ENCODE assay signal across 8 cellular contexts in the genomic region with DNA sequence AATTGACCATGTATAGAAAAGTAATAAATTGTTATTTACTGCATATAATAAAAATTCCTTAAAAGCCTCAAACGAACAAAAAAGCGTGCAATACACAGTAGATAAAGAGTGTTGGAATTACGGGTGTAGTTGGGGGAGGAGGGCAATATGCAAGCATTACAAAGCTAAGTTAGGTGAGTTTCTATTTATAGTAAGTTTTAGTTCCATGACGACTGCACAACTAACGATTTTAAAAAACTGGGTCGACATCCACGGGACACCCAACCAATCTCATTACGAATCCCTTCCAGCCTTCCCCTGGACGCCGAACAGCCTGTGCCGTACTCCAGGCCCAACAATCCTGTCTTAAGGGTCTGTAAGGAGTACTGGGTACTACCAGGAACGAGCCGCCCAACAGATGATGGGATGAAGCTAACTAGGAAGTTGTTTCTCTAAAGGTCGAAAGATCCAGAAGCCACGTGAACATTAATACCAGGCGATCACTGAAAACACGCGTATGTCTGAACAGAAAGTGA. TPM values are rescaled to one million over a fixed set of nuclear protein-coding genes. Genes with fewer than 3 reads are reported as not detected.
DNase-seq lines count a peak whose midpoint lies in the region; ATAC-seq and TF ChIP-seq lines count a peak whose summit lies in the region.

No MANE protein-coding gene starts in this region.

- ATAC-seq in GM21390 (IDR thresholded peaks at IDR 0.05; ENCODE audit: unreplicated experiment): peak; percentile 1
- no peak for ATAC-seq in psoas muscle
- ATAC-seq in HG03175 (IDR thresholded peaks at IDR 0.05; ENCODE audit: unreplicated experiment): no peak

- DNase-seq in SJSA1 (ENCODE audit: low read depth in 1 of 2, low spot score in 2 of 2) (no peak), fibroblast of mammary gland (ENCODE audit: low read depth) (peak; percentile 15), psoas muscle (no peak), NCI-H2107 treated with DMSO at 0.1 percent for 48 hours (lab: John Stamatoyannopoulos, UW; ENCODE audit: unreplicated experiment) (no peak)
- no peak for DNase-seq in activated effector memory CD4-positive, alpha-beta T cell treated with anti-CD3 and anti-CD28 coated beads, Interleukin-2, amount 50 U/mL, for 16 hours

- H3K4me1 ChIP-seq in BLaER1 treated with 17β-estradiol and CSF1 and Interleukin-3, amounts not matched to agents 10 nM and 100 nM: peaks cover 14 to 34% (median 25%) of the 10 kb centered on the region in 10 experiments
- H3K4me1 ChIP-seq in SJSA1 (replicated peaks) (0 out of 2 replicates have a peak, but pooled peaks cover 9% of the 10 kb centered on the region), psoas muscle (peaks cover 6% of the 10 kb centered on the region)

- peaks cover 0 to 44% (median 41%) of the 10 kb centered on the region in 11 experiments; a peak in 18 of 22 replicates for H3K36me3 ChIP-seq in BLaER1 treated with 17β-estradiol and CSF1 and Interleukin-3, amounts not matched to agents 10 nM and 100 nM
- H3K36me3 ChIP-seq in SJSA1: peaks cover 31% of the 10 kb centered on the region
- H3K36me3 ChIP-seq in psoas muscle (ENCODE audit: insufficient read depth in 1 of 2, low read depth in 1 of 2): no peaks in the 10 kb centered on the region

- H3K9me3 ChIP-seq in BLaER1 treated with 17β-estradiol and CSF1 and Interleukin-3, amounts not matched to agents 10 nM and 100 nM (replicated peaks in 1 of 11): no peaks in the 10 kb centered on the region
- H3K9me3 ChIP-seq in SJSA1 (replicated peaks): no peaks in the 10 kb centered on the region
- H3K9me3 ChIP-seq in psoas muscle: no peaks in the 10 kb centered on the region

- intact Hi-C loops in psoas muscle (cut with DNase I): loop anchor here (5.0 to 10.0 kb wide), 9 partner anchors 47 to 1140 kb away; partner anchors contain the start of genes EAF2 (in 1 of the 2), FAM162A (in 1 of the 2), FBXO40 (in 1 of the 2) and IQCB1 (in 1 of the 2)

- no peak for TF ChIP-seq CTCF in fibroblast of mammary gland (conservative IDR thresholded peaks at IDR 0.05; ENCODE audit: control insufficient read depth, insufficient read depth, low read depth, low read length)
- no peak for TF ChIP-seq CTCF in psoas muscle (IDR thresholded peaks at IDR 0.05)

- H4K20me1 ChIP-seq in BLaER1 treated with 17β-estradiol and CSF1 and Interleukin-3, amounts not matched to agents 10 nM and 100 nM: no peaks in the 10 kb centered on the region

- no peaks in the 10 kb centered on the region for H3K27me3 ChIP-seq in BLaER1 treated with 17β-estradiol and CSF1 and Interleukin-3, amounts not matched to agents 10 nM and 100 nM
- no peaks in the 10 kb centered on the region for H3K27me3 ChIP-seq in SJSA1 (replicated peaks)
- no peaks in the 10 kb centered on the region for H3K27me3 ChIP-seq in psoas muscle (ENCODE audit: insufficient read depth in 3 of 3, low read length in 2 of 3)

- WGBS in psoas muscle, 3 donors: 2% methylated on average over 18 of the region's 18 CpGs

- peak overlapping the region; percentile 80 to 92 (median 86) for H3K9ac ChIP-seq in BLaER1 treated with 17β-estradiol and CSF1 and Interleukin-3, amounts not matched to agents 10 nM and 100 nM

- peak overlapping the region; percentile 74 to 95 (median 86) for H3K4me3 ChIP-seq in BLaER1 treated with 17β-estradiol and CSF1 and Interleukin-3, amounts not matched to agents 10 nM and 100 nM
- H3K4me3 ChIP-seq in SJSA1: peak overlapping the region; percentile 69
- peak overlapping the region; percentile 73 for H3K4me3 ChIP-seq in fibroblast of mammary gland (ENCODE audit: control insufficient read depth, low read depth, low read length)
- peak overlapping the region; percentile 75 for H3K4me3 ChIP-seq in psoas muscle

- peak overlapping the region in 10 of 11 experiments; percentile 79 to 91 (median 86); a peak in 19 of 22 replicates for H3K27ac ChIP-seq in BLaER1 treated with 17β-estradiol and CSF1 and Interleukin-3, amounts not matched to agents 10 nM and 100 nM
- H3K27ac ChIP-seq in SJSA1 (peak overlapping the region; percentile 63), psoas muscle (no peak overlapping the region)

- H3K4me2 ChIP-seq in BLaER1 treated with 17β-estradiol and CSF1 and Interleukin-3, amounts not matched to agents 10 nM and 100 nM: peak overlapping the region; percentile 89 to 99 (median 95)

RNA-seq across cellular contexts. Expression of gene POLQ, which starts 0.7 kb away (rescaled TPM):
- 8.0 and 9.1 TPM in 2 replicates for total RNA-seq in SJSA1 (2014; rRNA removed; shearing (Covaris generic))
- total RNA-seq in psoas muscle: under 1 TPM; 0.13 to 0.90 (median 0.50) TPM
- under 1 TPM; 0.01 to 0.30 (median 0.04) TPM for polyA plus RNA-seq in psoas muscle

RNA-seq across cellular contexts. Expression of gene ARGFX, which starts 22.6 kb away (rescaled TPM):
- total RNA-seq in SJSA1 (2014; rRNA removed; shearing (Covaris generic)): not detected in 2 replicates
- not detected for total RNA-seq in psoas muscle
- polyA plus RNA-seq in psoas muscle: not detected

RNA-seq across cellular contexts. Expression of gene FBXO40, which starts 48.1 kb away (rescaled TPM):
- total RNA-seq in SJSA1 (2014; rRNA removed; shearing (Covaris generic)): not detected in 2 replicates
- total RNA-seq in psoas muscle: 100 to 1,000 TPM in 1 of 4 donors, 10 to 100 TPM in 3; 33.0 to 152 (median 62.6) TPM
- polyA plus RNA-seq in psoas muscle: 10 to 100 TPM in 2 of 3 donors, under 1 TPM in 1; 0.95 to 28.1 (median 14.1) TPM

Comparison
In these comparisons a context has a peak if more than half of its experiments do, and no peak if none do; other contexts are left out.
1. RNA of gene FBXO40, which starts 48.1 kb away (total RNA-seq): 33.0 to 152 TPM in psoas muscle; not detected in SJSA1; every median in the first group is over 10 times any median in the second.
2. Peak in every context shown above with its lines, with median percentiles within 50 percentile points of each other: H3K4me3 ChIP-seq.